Comparison of ENCODE assay signal across 1 cellular context in the genomic region with DNA sequence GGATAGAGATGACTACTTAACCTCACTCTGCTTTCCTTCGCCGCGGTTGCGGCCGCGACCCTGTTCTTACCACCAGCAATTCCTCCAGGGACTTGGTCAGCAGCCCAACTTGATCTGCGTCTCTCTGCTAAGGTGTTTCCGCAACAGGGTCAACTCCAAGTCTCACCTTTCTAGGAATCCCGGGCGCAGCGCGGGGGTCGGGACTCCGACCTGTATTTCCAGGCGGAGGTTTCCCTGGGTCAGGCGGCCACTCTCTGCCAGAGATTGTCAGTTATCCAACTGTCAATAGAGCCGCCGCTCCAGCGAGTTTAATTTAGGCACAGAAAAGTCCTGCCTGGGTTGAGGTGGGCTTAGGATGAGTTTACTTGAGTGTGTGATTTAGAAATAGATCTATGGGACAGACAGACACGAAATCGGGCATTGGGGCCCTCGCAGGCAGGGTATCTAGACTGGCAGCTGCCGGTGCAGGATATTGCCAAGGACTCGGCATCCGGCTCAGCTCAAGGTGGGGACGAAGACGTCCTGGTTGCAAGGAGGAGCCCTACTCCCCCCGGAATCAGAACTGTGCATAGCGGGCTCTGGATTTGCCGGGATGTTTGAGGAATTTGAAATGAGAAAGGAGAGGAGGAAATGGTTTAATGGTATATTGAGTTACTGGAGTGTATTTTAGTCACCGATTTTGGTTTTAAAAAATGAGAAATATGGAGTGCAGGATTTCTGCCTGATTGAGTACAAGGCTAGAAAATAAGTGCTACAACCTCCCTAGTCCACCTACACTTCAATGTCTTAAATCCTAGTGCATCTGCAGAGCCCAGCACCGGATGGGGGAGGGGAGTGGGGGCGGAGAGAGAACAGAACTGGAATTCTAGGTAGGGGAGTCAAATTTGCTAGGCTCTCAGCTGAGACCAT.
TF ChIP-seq lines count a peak whose summit lies in the region.

No MANE protein-coding gene starts in this region.

TF ChIP-seq in GM12878, 131 proteins besides CTCF, POLR2A, EP300 and RAD21:
- TF ChIP-seq PAX5 (IDR thresholded peaks at IDR 0.05; ENCODE audit: borderline replicate concordance, low read depth, low read length) (no peak), ATF7 (IDR thresholded peaks at IDR 0.05; ENCODE audit: low read depth) (no peak), SREBF2 (IDR thresholded peaks at IDR 0.05; ENCODE audit: low read length) (no peak), TBL1XR1 (IDR thresholded peaks at IDR 0.05; ENCODE audit: low read depth, low read length) (no peak)
- TF ChIP-seq, protein P1, sequence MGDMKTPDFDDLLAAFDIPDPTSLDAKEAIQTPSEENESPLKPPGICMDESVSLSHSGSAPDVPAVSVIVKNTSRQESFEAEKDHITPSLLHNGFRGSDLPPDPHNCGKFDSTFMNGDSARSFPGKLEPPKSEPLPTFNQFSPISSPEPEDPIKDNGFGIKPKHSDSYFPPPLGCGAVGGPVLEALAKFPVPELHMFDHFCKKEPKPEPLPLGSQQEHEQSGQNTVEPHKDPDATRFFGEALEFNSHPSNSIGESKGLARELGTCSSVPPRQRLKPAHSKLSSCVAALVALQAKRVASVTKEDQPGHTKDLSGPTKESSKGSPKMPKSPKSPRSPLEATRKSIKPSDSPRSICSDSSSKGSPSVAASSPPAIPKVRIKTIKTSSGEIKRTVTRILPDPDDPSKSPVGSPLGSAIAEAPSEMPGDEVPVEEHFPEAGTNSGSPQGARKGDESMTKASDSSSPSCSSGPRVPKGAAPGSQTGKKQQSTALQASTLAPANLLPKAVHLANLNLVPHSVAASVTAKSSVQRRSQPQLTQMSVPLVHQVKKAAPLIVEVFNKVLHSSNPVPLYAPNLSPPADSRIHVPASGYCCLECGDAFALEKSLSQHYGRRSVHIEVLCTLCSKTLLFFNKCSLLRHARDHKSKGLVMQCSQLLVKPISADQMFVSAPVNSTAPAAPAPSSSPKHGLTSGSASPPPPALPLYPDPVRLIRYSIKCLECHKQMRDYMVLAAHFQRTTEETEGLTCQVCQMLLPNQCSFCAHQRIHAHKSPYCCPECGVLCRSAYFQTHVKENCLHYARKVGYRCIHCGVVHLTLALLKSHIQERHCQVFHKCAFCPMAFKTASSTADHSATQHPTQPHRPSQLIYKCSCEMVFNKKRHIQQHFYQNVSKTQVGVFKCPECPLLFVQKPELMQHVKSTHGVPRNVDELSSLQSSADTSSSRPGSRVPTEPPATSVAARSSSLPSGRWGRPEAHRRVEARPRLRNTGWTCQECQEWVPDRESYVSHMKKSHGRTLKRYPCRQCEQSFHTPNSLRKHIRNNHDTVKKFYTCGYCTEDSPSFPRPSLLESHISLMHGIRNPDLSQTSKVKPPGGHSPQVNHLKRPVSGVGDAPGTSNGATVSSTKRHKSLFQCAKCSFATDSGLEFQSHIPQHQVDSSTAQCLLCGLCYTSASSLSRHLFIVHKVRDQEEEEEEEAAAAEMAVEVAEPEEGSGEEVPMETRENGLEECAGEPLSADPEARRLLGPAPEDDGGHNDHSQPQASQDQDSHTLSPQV (IDR thresholded peaks at IDR 0.05): no peak
